ENCODE assay signal across 8 cellular contexts in the genomic region with DNA sequence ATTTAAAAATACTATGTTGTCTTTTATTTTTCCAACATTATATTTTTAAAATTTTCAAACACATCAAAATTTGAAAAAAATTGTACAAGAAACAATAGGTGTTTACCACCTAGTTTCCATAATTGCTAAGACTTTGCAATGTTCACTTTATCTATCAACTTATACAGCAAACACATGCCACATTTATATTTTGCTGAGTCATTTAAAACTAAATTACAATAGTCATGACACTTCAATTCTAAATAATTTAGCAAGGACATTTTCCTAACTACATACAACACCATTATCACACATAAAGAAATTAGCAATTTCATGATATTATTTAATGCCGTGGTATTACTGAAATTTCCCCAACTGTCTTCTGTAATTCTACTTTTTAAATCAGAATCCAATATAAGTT.
"Had no signal": no experiment of that assay in that cellular context is flagged by ENCODE, and none has a peak within 500 bp of the region (broad histone marks: within the 10 kb centered on the region; RNA-seq: fewer than 3 reads in every experiment).

No MANE protein-coding gene starts in this region.

- H3K4me2 ChIP-seq: GM23338, KMS-11 had no signal

- H2AFZ ChIP-seq: GM23338 had no signal

- H3K27ac ChIP-seq: HL-60, KMS-11 had no signal

- FAIRE-seq: H1, H54 had no signal

- H3K9ac ChIP-seq: KMS-11 had no signal

- H3K4me3 ChIP-seq: GM23338 had no signal

- DNase-seq: H9, HCEC 1CT, KBM-7 had no signal

- ATAC-seq: GM23338 had no signal
